ENCODE assay signal across 29 cellular contexts in genomic region chr9:134929560-134930158, GRCh38. TPM values are rescaled to one million over a fixed set of nuclear protein-coding genes. Genes with fewer than 3 reads are reported as not detected.
DNase-seq lines count a peak whose midpoint lies in the region; ATAC-seq and TF ChIP-seq lines count a peak whose summit lies in the region.
"Had no signal": no experiment of that assay in that cellular context is flagged by ENCODE, and none has a peak within 500 bp of the region (broad histone marks: within the 10 kb centered on the region; RNA-seq: fewer than 3 reads in every experiment).

No MANE protein-coding gene starts in this region.

- H3K36me3 ChIP-seq in OCI-LY3 (replicated peaks; ENCODE audit: low read depth, low read length) (peaks cover 5% of the 10 kb centered on the region), lower lobe of right lung (no peaks in the 10 kb centered on the region), upper lobe of left lung (no peaks in the 10 kb centered on the region)
- H3K36me3 ChIP-seq: stomach, tibial nerve had no signal

- H3K27me3 ChIP-seq in OCI-LY3 (ENCODE audit: low read depth, low read length) (no peaks in the 10 kb centered on the region), lower lobe of right lung (ENCODE audit: low read depth) (peaks cover 11% of the 10 kb centered on the region), upper lobe of left lung (no peaks in the 10 kb centered on the region)
- H3K27me3 ChIP-seq: foreskin keratinocyte had no signal

- H3K27ac Mint-ChIP-seq in activated naive CD4-positive, alpha-beta T cell treated with anti-CD3 and anti-CD28 coated beads, Interleukin-2, amount 50 U/mL, for 72 hours: peak overlapping the region; percentile 69 to 72
- no peak overlapping the region for H3K27ac Mint-ChIP-seq in activated naive CD4-positive, alpha-beta T cell treated with anti-CD3 and anti-CD28 coated beads for 36 hours
- H3K27ac Mint-ChIP-seq: activated T-helper 17 cell treated with anti-CD3 and anti-CD28 coated beads, Interleukin-2, amount 50 U/mL, for 72 hours had no signal

- no peak for ATAC-seq in activated naive CD4-positive, alpha-beta T cell treated with anti-CD3 and anti-CD28 coated beads, Interleukin-2, amount 50 U/mL, for 72 hours
- ATAC-seq in lower lobe of right lung (peak; percentile 22 to 50), upper lobe of left lung (ENCODE audit: low FRiP score in 2 of 2) (peak; percentile 6 to 21), HG03521 (IDR thresholded peaks at IDR 0.05; ENCODE audit: unreplicated experiment) (no peak), HG03196 (IDR thresholded peaks at IDR 0.05; ENCODE audit: unreplicated experiment) (no peak)
- ATAC-seq: activated T-helper 17 cell treated with anti-CD3 and anti-CD28 coated beads, Interleukin-2, amount 50 U/mL, for 72 hours; body of pancreas; foreskin keratinocyte; HepG2; Panc1 had no signal

- DNase-seq in activated naive CD4-positive, alpha-beta T cell treated with anti-CD3 and anti-CD28 coated beads, Interleukin-2, amount 50 U/mL, for 72 hours (ENCODE audit: low spot score in 2 of 2): no peak
- no peak for DNase-seq in activated naive CD4-positive, alpha-beta T cell treated with anti-CD3 and anti-CD28 coated beads for 36 hours
- DNase-seq in lower lobe of right lung (no peak), upper lobe of left lung (no peak), NCI-H1436 (lab: John Stamatoyannopoulos, UW) (no peak)
- DNase-seq: 8988T; activated CD8-positive, alpha-beta memory T cell treated with anti-CD3 and anti-CD28 coated beads, Interleukin-2, amount 50 U/mL, for 4 hours; Caco-2; effector CD4-positive, alpha-beta T cell; erythroblast; foreskin keratinocyte; hippocampal formation; NCI-H1105 treated with DMSO at 0.1 percent for 48 hours; NCI-H2081 treated with DMSO at 0.1 percent for 48 hours; NCI-H446; small intestine; stomach; T-helper 2 cell had no signal

- peak overlapping the region; percentile 82 for H3K4me2 ChIP-seq in OCI-LY3 (ENCODE audit: low read length)

- no peaks in the 10 kb centered on the region for H3K4me1 Mint-ChIP-seq in activated naive CD4-positive, alpha-beta T cell treated with anti-CD3 and anti-CD28 coated beads for 36 hours (ENCODE audit: low read depth)
- H3K4me1 Mint-ChIP-seq: activated T-helper 17 cell treated with anti-CD3 and anti-CD28 coated beads, Interleukin-2, amount 50 U/mL, for 72 hours had no signal

- H3K4me3 ChIP-seq in OCI-LY3 (ENCODE audit: low read length) (peak overlapping the region; percentile 60), lower lobe of right lung (no peak overlapping the region), upper lobe of left lung (no peak overlapping the region)
- H3K4me3 ChIP-seq: body of pancreas, psoas muscle, stomach, tibial nerve had no signal

- H3K36me3 Mint-ChIP-seq in activated naive CD4-positive, alpha-beta T cell treated with anti-CD3 and anti-CD28 coated beads, Interleukin-2, amount 50 U/mL, for 72 hours: no peaks in the 10 kb centered on the region
- H3K36me3 Mint-ChIP-seq in activated naive CD4-positive, alpha-beta T cell treated with anti-CD3 and anti-CD28 coated beads for 36 hours (ENCODE audit: low read depth): no peaks in the 10 kb centered on the region

- H3K9me3 ChIP-seq in OCI-LY3 (ENCODE audit: insufficient read depth, low read length) (no peaks in the 10 kb centered on the region), lower lobe of right lung (no peaks in the 10 kb centered on the region), upper lobe of left lung (no peaks in the 10 kb centered on the region)
- H3K9me3 ChIP-seq: body of pancreas, Caco-2, psoas muscle, stomach, tibial nerve had no signal

- CTCF ChIA-PET in activated naive CD4-positive, alpha-beta T cell treated with anti-CD3 and anti-CD28 coated beads for 36 hours (lab: Charles Lee): no interaction called here

- peak overlapping the region; percentile 82 for H3K9ac ChIP-seq in OCI-LY3 (ENCODE audit: low read length)

- peaks cover 80% of the 10 kb centered on the region for H3K4me1 ChIP-seq in OCI-LY3 (ENCODE audit: low read length)
- H3K4me1 ChIP-seq in lower lobe of right lung: peaks cover 11% of the 10 kb centered on the region
- H3K4me1 ChIP-seq in upper lobe of left lung: peaks cover 5 to 12% (median 8%) of the 10 kb centered on the region in 4 donors
- H3K4me1 ChIP-seq: body of pancreas, Caco-2, foreskin keratinocyte, psoas muscle had no signal

- H4K20me1 ChIP-seq in OCI-LY3 (ENCODE audit: insufficient read depth, low read length): no peaks in the 10 kb centered on the region

- intact Hi-C loops in activated naive CD4-positive, alpha-beta T cell treated with anti-CD3 and anti-CD28 coated beads for 36 hours (cut with micrococcal nuclease): no loop called here
- intact Hi-C loops in lower lobe of right lung (cut with DNase I): no loop called here

- H2AFZ ChIP-seq in OCI-LY3 (ENCODE audit: low read depth, low read length): no peak overlapping the region

- H3K27ac ChIP-seq in OCI-LY3 (ENCODE audit: low read length): peak overlapping the region; percentile 98
- H3K27ac ChIP-seq in lower lobe of right lung: peak overlapping the region; percentile 20
- peak overlapping the region in 1 of 4 donors; percentile 35 for H3K27ac ChIP-seq in upper lobe of left lung
- H3K27ac ChIP-seq: body of pancreas, foreskin keratinocyte, psoas muscle, tibial nerve had no signal

- peaks cover 11% of the 10 kb centered on the region for H3K27me3 Mint-ChIP-seq in activated naive CD4-positive, alpha-beta T cell treated with anti-CD3 and anti-CD28 coated beads for 36 hours (ENCODE audit: low read depth)

- TF ChIP-seq POLR2A in upper lobe of left lung (IDR thresholded peaks at IDR 0.05): no peak

- TF ChIP-seq EP300 in upper lobe of left lung (IDR thresholded peaks at IDR 0.05): no peak

- H3K9me3 Mint-ChIP-seq in activated naive CD4-positive, alpha-beta T cell treated with anti-CD3 and anti-CD28 coated beads, Interleukin-2, amount 50 U/mL, for 72 hours: no peaks in the 10 kb centered on the region
- H3K9me3 Mint-ChIP-seq in activated naive CD4-positive, alpha-beta T cell treated with anti-CD3 and anti-CD28 coated beads for 36 hours: no peaks in the 10 kb centered on the region
- H3K9me3 Mint-ChIP-seq: activated T-helper 17 cell treated with anti-CD3 and anti-CD28 coated beads, Interleukin-2, amount 50 U/mL, for 72 hours had no signal

- peaks cover 30% of the 10 kb centered on the region for H3K79me2 ChIP-seq in OCI-LY3 (ENCODE audit: low read length)

- TF ChIP-seq CTCF in OCI-LY3 (IDR thresholded peaks at IDR 0.05; ENCODE audit: low read depth, low read length) (no peak), lower lobe of right lung (IDR thresholded peaks at IDR 0.05) (no peak), upper lobe of left lung (IDR thresholded peaks at IDR 0.05) (no peak)

- WGBS in upper lobe of left lung, 2 donors: 72 to 79% methylated on average over 5 to 6 of the region's 7 CpGs

- no peak overlapping the region for H3K4me3 Mint-ChIP-seq in activated naive CD4-positive, alpha-beta T cell treated with anti-CD3 and anti-CD28 coated beads for 36 hours
- H3K4me3 Mint-ChIP-seq: activated T-helper 17 cell treated with anti-CD3 and anti-CD28 coated beads, Interleukin-2, amount 50 U/mL, for 72 hours had no signal

RNA-seq across cellular contexts. Expression of gene FCN1, which starts 11.9 kb away (rescaled TPM):
- not detected for total RNA-seq in activated naive CD4-positive, alpha-beta T cell treated with anti-CD3 and anti-CD28 coated beads, Interleukin-2, amount 50 U/mL, for 72 hours
- total RNA-seq in activated naive CD4-positive, alpha-beta T cell treated with anti-CD3 and anti-CD28 coated beads for 36 hours: not detected
- 84.4 TPM for total RNA-seq in lower lobe of right lung
- 100 to 1,000 TPM in 1 of 6 donors, 10 to 100 TPM in 5; 11.5 to 147 (median 19.7) TPM for total RNA-seq in upper lobe of left lung
- total RNA-seq: activated T-helper 17 cell treated with anti-CD3 and anti-CD28 coated beads, Interleukin-2, amount 50 U/mL, for 72 hours; body of pancreas; Caco-2; foreskin keratinocyte; H1; HepG2 had no signal

RNA-seq across cellular contexts. Expression of gene FCN2, which starts 49.0 kb away (rescaled TPM):
- not detected for total RNA-seq in activated naive CD4-positive, alpha-beta T cell treated with anti-CD3 and anti-CD28 coated beads, Interleukin-2, amount 50 U/mL, for 72 hours
- total RNA-seq in activated naive CD4-positive, alpha-beta T cell treated with anti-CD3 and anti-CD28 coated beads for 36 hours: not detected
- total RNA-seq in lower lobe of right lung (not detected), upper lobe of left lung (not detected)
- total RNA-seq: activated T-helper 17 cell treated with anti-CD3 and anti-CD28 coated beads, Interleukin-2, amount 50 U/mL, for 72 hours; body of pancreas; Caco-2; cerebellum; foreskin keratinocyte; H1; HepG2; psoas muscle; stomach had no signal

Comparison
In these comparisons a context has a peak if more than half of its experiments do, and no peak if none do; other contexts are left out.
1. ATAC-seq: peak in lower lobe of right lung (2 of 2) and upper lobe of left lung (2 of 2); none in activated naive CD4-positive, alpha-beta T cell treated with anti-CD3 and anti-CD28 coated beads, Interleukin-2, amount 50 U/mL, for 72 hours (0 of 2), HG03521 (single experiment) and HG03196 (single experiment).
2. RNA of gene FCN1, which starts 11.9 kb away (total RNA-seq): 84.4 TPM in lower lobe of right lung (single experiment) and 11.5 to 147 TPM in upper lobe of left lung; not detected in activated naive CD4-positive, alpha-beta T cell treated with anti-CD3 and anti-CD28 coated beads, Interleukin-2, amount 50 U/mL, for 72 hours and not detected in activated naive CD4-positive, alpha-beta T cell treated with anti-CD3 and anti-CD28 coated beads for 36 hours; every median in the first group is over 10 times any median in the second.